Comparison of ENCODE assay signal across 17 cellular contexts in genomic region chr19:33644284-33644836, GRCh38. TPM values are rescaled to one million over a fixed set of nuclear protein-coding genes. Genes with fewer than 3 reads are reported as not detected.
DNase-seq lines count a peak whose midpoint lies in the region; ATAC-seq and TF ChIP-seq lines count a peak whose summit lies in the region.
"Had no signal": no experiment of that assay in that cellular context is flagged by ENCODE, and none has a peak within 500 bp of the region (broad histone marks: within the 10 kb centered on the region; RNA-seq: fewer than 3 reads in every experiment).

No MANE protein-coding gene starts in this region.

- H3K4me3 ChIP-seq in coronary artery (no peak overlapping the region), upper lobe of right lung (no peak overlapping the region), breast epithelium (no peak overlapping the region)
- H3K4me3 ChIP-seq: BLaER1, GM23248, HAP-1 had no signal

- ATAC-seq in upper lobe of right lung (no peak), HG03469 (IDR thresholded peaks at IDR 0.05; ENCODE audit: unreplicated experiment) (no peak), HG02870 (IDR thresholded peaks at IDR 0.05; ENCODE audit: unreplicated experiment) (no peak)

- H3K36me3 ChIP-seq in upper lobe of right lung = no peaks in the 10 kb centered on the region
- no peaks in the 10 kb centered on the region for H3K36me3 ChIP-seq in breast epithelium
- H3K36me3 ChIP-seq: BLaER1, HAP-1 had no signal

- H3K27ac ChIP-seq in coronary artery = no peak overlapping the region
- H3K27ac ChIP-seq in upper lobe of right lung = no peak overlapping the region
- H3K27ac ChIP-seq in breast epithelium = no peak overlapping the region
- H3K27ac ChIP-seq: BLaER1, GM23248 had no signal

- no peak for TF ChIP-seq POLR2A in breast epithelium (IDR thresholded peaks at IDR 0.05)

- intact Hi-C loops in posterior vena cava (cut with DNase I) = no loop called here
- intact Hi-C loops in upper lobe of right lung (cut with DNase I) = no loop called here
- intact Hi-C loops in breast epithelium (cut with DNase I; ENCODE audit: low total_unique reads) = no loop called here

- DNase-seq in activated effector memory CD4-positive, alpha-beta T cell treated with anti-CD3 and anti-CD28 coated beads, Interleukin-2, amount 50 U/mL, for 16 hours = peak; percentile 6
- DNase-seq in activated effector memory CD4-positive, alpha-beta T cell treated with Interleukin-2 at 50 U/mL for 16 hours = no peak
- DNase-seq in coronary artery (ENCODE audit: low spot score) = peak; percentile 14
- DNase-seq in posterior vena cava (ENCODE audit: low spot score) = peak; percentile 37
- DNase-seq in upper lobe of right lung = peak; percentile 8
- no peak for DNase-seq in breast epithelium (ENCODE audit: low spot score in 2 of 2)
- DNase-seq: 8988T; CD4-positive, alpha-beta memory T cell; DMS153; DMS79; GDM1; GM23248 had no signal

- peaks cover 16% of the 10 kb centered on the region for H3K27me3 ChIP-seq in upper lobe of right lung
- peaks cover 0 to 4% of the 10 kb centered on the region in 2 donors for H3K27me3 ChIP-seq in breast epithelium
- H3K27me3 ChIP-seq: BLaER1 had no signal

- TF ChIP-seq CTCF in coronary artery (IDR thresholded peaks at IDR 0.05) = no peak
- TF ChIP-seq CTCF in upper lobe of right lung (IDR thresholded peaks at IDR 0.05) = no peak
- no peak for TF ChIP-seq CTCF in breast epithelium (IDR thresholded peaks at IDR 0.05)

- H3K4me1 ChIP-seq in upper lobe of right lung = no peaks in the 10 kb centered on the region
- no peaks in the 10 kb centered on the region for H3K4me1 ChIP-seq in breast epithelium
- H3K4me1 ChIP-seq: HAP-1 had no signal

- H3K9me3 ChIP-seq in upper lobe of right lung = no peaks in the 10 kb centered on the region
- H3K9me3 ChIP-seq in breast epithelium = no peaks in the 10 kb centered on the region
- H3K9me3 ChIP-seq: BLaER1, HAP-1 had no signal

RNA-seq across cellular contexts. Expression of gene CHST8, which starts 22.6 kb away (rescaled TPM):
- 1 to 10 TPM in 1 of 2 donors, under 1 TPM in 1; 0.97 to 1.3 TPM for total RNA-seq in posterior vena cava
- total RNA-seq in upper lobe of right lung = 0.64 TPM
- total RNA-seq in breast epithelium = 10 to 100 TPM in 1 of 3 donors, 1 to 10 TPM in 1, under 1 TPM in 1; 0.16 to 14.1 (median 1.6) TPM
- total RNA-seq: CD4-positive, alpha-beta memory T cell; HT-29 had no signal

Comparison
In these comparisons a context has a peak if more than half of its experiments do, and no peak if none do; other contexts are left out.
1. DNase-seq: peak in activated effector memory CD4-positive, alpha-beta T cell treated with anti-CD3 and anti-CD28 coated beads, Interleukin-2, amount 50 U/mL, for 16 hours (single experiment), coronary artery (single experiment), posterior vena cava (single experiment) and upper lobe of right lung (single experiment); none in activated effector memory CD4-positive, alpha-beta T cell treated with Interleukin-2 at 50 U/mL for 16 hours (single experiment) and breast epithelium (0 of 2).